11 cellular contexts compared by ENCODE assay signal in genomic region chr4:138650917-138651564, GRCh38.
A peak's percentile ranks its signal among the peaks of the same experiment; 100 is the strongest.
DNase-seq lines count a peak whose midpoint lies in the region; ATAC-seq and TF ChIP-seq lines count a peak whose summit lies in the region.
"Had no signal": no experiment of that assay in that cellular context is flagged by ENCODE, and none has a peak within 500 bp of the region (broad histone marks: within the 10 kb centered on the region; RNA-seq: fewer than 3 reads in every experiment).

No MANE protein-coding gene starts in this region.

- intact Hi-C loops in left ventricle myocardium inferior (cut with micrococcal nuclease) = no loop called here

- no peak overlapping the region for H3K4me3 ChIP-seq in SJCRH30
- H3K4me3 ChIP-seq in left ventricle myocardium inferior = no peak overlapping the region

- TF ChIP-seq CTCF in left ventricle myocardium inferior (IDR thresholded peaks at IDR 0.05; ENCODE audit: borderline replicate concordance) = no peak

- ATAC-seq in HG02798 (IDR thresholded peaks at IDR 0.05; ENCODE audit: poor library complexity, unreplicated experiment) (peak; percentile 48), HG02763 (IDR thresholded peaks at IDR 0.05; ENCODE audit: unreplicated experiment) (no peak), HG03108 (IDR thresholded peaks at IDR 0.05; ENCODE audit: unreplicated experiment) (no peak)

- H3K4me1 ChIP-seq in SJCRH30 (peaks cover 9% of the 10 kb centered on the region; the same call in 1 of the 2 replicates), left ventricle myocardium inferior (no peaks in the 10 kb centered on the region)
- H3K4me1 ChIP-seq: parathyroid adenoma had no signal

- DNase-seq in Daoy (ENCODE audit: low read depth) (peak; percentile 82), SJCRH30 (peak; percentile 39 to 54), left ventricle myocardium inferior (no peak)
- DNase-seq in stimulated activated CD4-positive, alpha-beta T cell treated with anti-CD3 and anti-CD28 coated beads, Interleukin-12 subunit alpha, Interleukin-12 subunit beta, amount 100 ng/mL, for 4 hours = no peak
- no peak for DNase-seq in activated CD4-positive, alpha-beta T cell treated with anti-CD3 and anti-CD28 coated beads for 1 hour
- DNase-seq: DMS 273 treated with DMSO at 0.1 percent for 48 hours, SK-N-SH had no signal

- H3K27me3 ChIP-seq in SJCRH30 (no peaks in the 10 kb centered on the region), left ventricle myocardium inferior (ENCODE audit: low read depth) (no peaks in the 10 kb centered on the region)

- H3K9me3 ChIP-seq in SJCRH30 (replicated peaks) (no peaks in the 10 kb centered on the region; the same call in 1 of the 2 replicates), left ventricle myocardium inferior (replicated peaks) (no peaks in the 10 kb centered on the region)
- H3K9me3 ChIP-seq: SK-N-SH had no signal

- H3K27ac ChIP-seq in SJCRH30 (peak overlapping the region; percentile 59), left ventricle myocardium inferior (replicated peaks) (peak overlapping the region; percentile 47)
- H3K27ac ChIP-seq: parathyroid adenoma had no signal

- H3K36me3 ChIP-seq in SJCRH30 (no peaks in the 10 kb centered on the region), left ventricle myocardium inferior (no peaks in the 10 kb centered on the region)

Comparison
In these comparisons a context has a peak if more than half of its experiments do, and no peak if none do; other contexts are left out.
1. DNase-seq: peak in Daoy (single experiment) and SJCRH30 (2 of 2); none in left ventricle myocardium inferior (single experiment), stimulated activated CD4-positive, alpha-beta T cell treated with anti-CD3 and anti-CD28 coated beads, Interleukin-12 subunit alpha, Interleukin-12 subunit beta, amount 100 ng/mL, for 4 hours (single experiment) and activated CD4-positive, alpha-beta T cell treated with anti-CD3 and anti-CD28 coated beads for 1 hour (single experiment).